ENCODE assay signal across 13 cellular contexts in genomic region chr1:116110507-116111195, GRCh38. TPM values are rescaled to one million over a fixed set of nuclear protein-coding genes. Genes with fewer than 3 reads are reported as not detected.
DNase-seq lines count a peak whose midpoint lies in the region; ATAC-seq, FAIRE-seq and TF ChIP-seq lines count a peak whose summit lies in the region.
"Had no signal": no experiment of that assay in that cellular context is flagged by ENCODE, and none has a peak within 500 bp of the region (broad histone marks: within the 10 kb centered on the region; RNA-seq: fewer than 3 reads in every experiment).

No MANE protein-coding gene starts in this region.

- H3K36me3 Mint-ChIP-seq in mesothelial cell of epicardium = no peaks in the 10 kb centered on the region

- no peak overlapping the region for H3K4me3 ChIP-seq in A549
- peak overlapping the region; percentile 2 for H3K4me3 ChIP-seq in epithelial cell of proximal tubule (ENCODE audit: low read depth, low read length)
- H3K4me3 ChIP-seq in GM23248 = no peak overlapping the region

- no peak for FAIRE-seq in A549 (lab: Jason Lieb, UNC)
- FAIRE-seq: endothelial cell of umbilical vein had no signal

- no peak overlapping the region for H3K27ac Mint-ChIP-seq in mesothelial cell of epicardium

- POLR2A ChIA-PET in A549 (lab: Yijun Ruan, JAX) = no interaction called here

- H3K9me2 ChIP-seq in GM23248 (ENCODE audit: insufficient read depth) = no peaks in the 10 kb centered on the region
- H3K9me2 ChIP-seq: SK-N-SH had no signal

- 57% methylated on average over 8 of the region's 9 CpGs for WGBS in A549 (ENCODE audit: missing lambda C conversion rate)
- 85 to 89% methylated on average over 9 of the region's 9 CpGs for WGBS in GM23248 (ENCODE audit: low coverage in 1 of 2, low lambda C conversion rate in 2 of 2, missing lambda C conversion rate in 2 of 2), 2 experiments

- DNase-seq in A549 (ENCODE audit: low read depth in 1 of 2, low spot score in 1 of 2) = no peak
- peak; percentile 48 for DNase-seq in epithelial cell of proximal tubule (ENCODE audit: low read depth)
- no peak for DNase-seq in activated naive CD4-positive, alpha-beta T cell treated with anti-CD3 and anti-CD28 coated beads, Interleukin-2, amount 50 U/mL, for 16 hours
- no peak for DNase-seq in mesothelial cell of epicardium (ENCODE audit: low spot score in 2 of 2, unreplicated experiment in 2 of 2)
- no peak for DNase-seq in GM23248
- DNase-seq: activated effector memory CD4-positive, alpha-beta T cell treated with Interleukin-2 at 50 U/mL for 16 hours; SK-N-SH had no signal

- ATAC-seq in A549 = peak; percentile 52 to 66; a peak in 4 of 6 replicates
- ATAC-seq in GM19452 (IDR thresholded peaks at IDR 0.05; ENCODE audit: unreplicated experiment) = peak; percentile 58
- ATAC-seq in HG03159 (IDR thresholded peaks at IDR 0.05; ENCODE audit: unreplicated experiment) = peak; percentile 73
- no peak for ATAC-seq in esophagus mucosa

- H3K27me3 Mint-ChIP-seq in mesothelial cell of epicardium (ENCODE audit: low read depth) = no peaks in the 10 kb centered on the region

- H3K27me3 ChIP-seq in GM23248 (replicated peaks; ENCODE audit: insufficient read depth) = no peaks in the 10 kb centered on the region

- H3F3A ChIP-seq in GM23248 (ENCODE audit: insufficient read depth) = peaks cover 9% of the 10 kb centered on the region

- no peak overlapping the region for H2AFZ ChIP-seq in GM23248

- peaks cover 28% of the 10 kb centered on the region for H3K4me1 Mint-ChIP-seq in mesothelial cell of epicardium

- in situ Hi-C loops in GM23248 (cut with MboI) = no loop called here

- no peaks in the 10 kb centered on the region for H3K79me2 ChIP-seq in GM23248 (ENCODE audit: insufficient read depth)

- peak overlapping the region; percentile 82 for H3K4me2 ChIP-seq in A549
- H3K4me2 ChIP-seq in GM23248 (ENCODE audit: unreplicated experiment) = no peak overlapping the region
- H3K4me2 ChIP-seq: KMS-11, SK-N-SH had no signal

- TF ChIP-seq POLR2A in A549 (IDR thresholded peaks at IDR 0.05; ENCODE audit: low read length) = no peak

- no peaks in the 10 kb centered on the region for H4K20me1 ChIP-seq in GM23248 (ENCODE audit: insufficient read depth)

- H3K4me3 Mint-ChIP-seq in mesothelial cell of epicardium = no peak overlapping the region

- CTCF ChIA-PET in A549 (lab: Yijun Ruan, JAX) = interaction anchor here (0.6 to 1.5 kb wide), 2 partner anchors 29 to 58 kb away, joined by 4 to 11 read pairs; no protein-coding TSS in a partner anchor

- no peaks in the 10 kb centered on the region for H3K36me3 ChIP-seq in GM23248 (ENCODE audit: low read depth)

- H3K9ac ChIP-seq in GM23248 = no peak overlapping the region
- H3K9ac ChIP-seq: KMS-11, SK-N-SH had no signal

- H3K9me3 ChIP-seq in A549 (no peaks in the 10 kb centered on the region), GM23248 (ENCODE audit: low read depth) (no peaks in the 10 kb centered on the region)
- H3K9me3 ChIP-seq: SK-N-SH had no signal

- peaks cover 28% of the 10 kb centered on the region for H3K4me1 ChIP-seq in A549
- H3K4me1 ChIP-seq in GM23248 (ENCODE audit: insufficient read depth) = peaks cover 9% of the 10 kb centered on the region

- no peak for TF ChIP-seq CTCF in A549 (IDR thresholded peaks at IDR 0.05)
- no peak for TF ChIP-seq CTCF in epithelial cell of proximal tubule (conservative IDR thresholded peaks at IDR 0.05; ENCODE audit: low read depth, low read length)
- TF ChIP-seq CTCF in mesothelial cell of epicardium (IDR thresholded peaks at IDR 0.05; ENCODE audit: unreplicated experiment) = no peak

- H3K27ac ChIP-seq in A549 (peak overlapping the region; percentile 72 to 82), GM23248 (no peak overlapping the region)
- H3K27ac ChIP-seq: KMS-11 had no signal

- no peaks in the 10 kb centered on the region for H3K9me3 Mint-ChIP-seq in mesothelial cell of epicardium

- no peak for TF ChIP-seq RAD21 in A549 (conservative IDR thresholded peaks at IDR 0.05 in 1 of 2, IDR thresholded peaks at IDR 0.05 in 1 of 2)

- TF ChIP-seq EP300 in A549 (IDR thresholded peaks at IDR 0.05) = no peak

TF ChIP-seq in A549, 52 proteins besides CTCF, POLR2A, EP300 and RAD21:
- TF ChIP-seq EHMT2 (IDR thresholded peaks at IDR 0.05; ENCODE audit: low read depth) (no peak), CBX8 (IDR thresholded peaks at IDR 0.05) (no peak), EHF (CRISPR knock-in tag; IDR thresholded peaks at IDR 0.05) (no peak), PBX3 (IDR thresholded peaks at IDR 0.05) (no peak), TFCP2L1 (CRISPR knock-in tag; IDR thresholded peaks at IDR 0.05) (no peak), GATA3 (IDR thresholded peaks at IDR 0.05; ENCODE audit: borderline replicate concordance) (no peak), BHLHE40 (IDR thresholded peaks at IDR 0.05; ENCODE audit: low read depth, low read length) (no peak), RFX5 (IDR thresholded peaks at IDR 0.05) (no peak), MAX (IDR thresholded peaks at IDR 0.05) (no peak), ZSCAN20 (CRISPR knock-in tag; IDR thresholded peaks at IDR 0.05) (no peak), CHD2 (IDR thresholded peaks at IDR 0.05; ENCODE audit: low read length, partially characterized antibody) (no peak), FOSL2 (IDR thresholded peaks at IDR 0.05) (no peak), FOSL2 (CRISPR knock-in tag; IDR thresholded peaks at IDR 0.05) (no peak), RNF2 (IDR thresholded peaks at IDR 0.05; ENCODE audit: borderline replicate concordance, low read depth) (no peak), HOXB13 (CRISPR knock-in tag; IDR thresholded peaks at IDR 0.05; ENCODE audit: low read depth) (no peak), RCOR1 (IDR thresholded peaks at IDR 0.05; ENCODE audit: low read depth, low read length) (no peak), HEYL (CRISPR knock-in tag; IDR thresholded peaks at IDR 0.05) (no peak), ELK1 (IDR thresholded peaks at IDR 0.05; ENCODE audit: low read depth, low read length) (no peak), BCL3 (IDR thresholded peaks at IDR 0.05) (no peak), MAFK (IDR thresholded peaks at IDR 0.05; ENCODE audit: partially characterized antibody) (no peak)
- TF ChIP-seq, protein P1, sequence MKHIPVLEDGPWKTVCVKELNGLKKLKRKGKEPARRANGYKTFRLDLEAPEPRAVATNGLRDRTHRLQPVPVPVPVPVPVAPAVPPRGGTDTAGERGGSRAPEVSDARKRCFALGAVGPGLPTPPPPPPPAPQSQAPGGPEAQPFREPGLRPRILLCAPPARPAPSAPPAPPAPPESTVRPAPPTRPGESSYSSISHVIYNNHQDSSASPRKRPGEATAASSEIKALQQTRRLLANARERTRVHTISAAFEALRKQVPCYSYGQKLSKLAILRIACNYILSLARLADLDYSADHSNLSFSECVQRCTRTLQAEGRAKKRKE (CRISPR knock-in tag; IDR thresholded peaks at IDR 0.05; ENCODE audit: low read depth) = no peak

RNA-seq across cellular contexts. Expression of gene MAB21L3, which starts 0.5 kb away (rescaled TPM):
- polyA plus RNA-seq in A549 (2011; rRNA removed) (0.09 and 0.30 TPM in 2 replicates), A549 (2017; fragmentation: RNase III; extraction: RNeasy Plus Mini Kit Qiagen cat#74134 plus additional on column Dnase treatment) (0.03 TPM in 2 of 3 replicates, not detected in the other), GM23248 (2016; fragmentation: Nextera tagmentation; extraction: Ambion mirVana) (0.08 TPM in 1 of 2 replicates, not detected in the other)
- 0.01 TPM in 1 of 2 replicates, not detected in the other for polyA plus RNA-seq in A549 (2012; cell fraction: cytosol; rRNA removed)
- polyA plus RNA-seq in A549 (2012; cell fraction: nucleus; rRNA removed) = 0.04 TPM in 1 of 2 replicates, not detected in the other
- polyA minus RNA-seq in A549 (2011; rRNA and poly(A)+ RNA removed) = 0.21 TPM in 1 of 2 replicates, not detected in the other
- total RNA-seq in epithelial cell of proximal tubule (0.29 and 0.52 TPM in 2 replicates), esophagus mucosa (6.7 TPM), mesothelial cell of epicardium (0.11 to 0.23 TPM (median 0.16 TPM) in 3 replicates)
- total RNA-seq in GM23248 (2014; rRNA removed; shearing (Covaris generic)) = 2.7 TPM in 1 of 2 replicates, not detected in the other
- total RNA-seq: endothelial cell of umbilical vein, lung microvascular endothelial cell had no signal
- polyA plus RNA-seq: endothelial cell of umbilical vein, SK-N-SH had no signal
